9 cellular contexts compared by ENCODE assay signal in the genomic region with DNA sequence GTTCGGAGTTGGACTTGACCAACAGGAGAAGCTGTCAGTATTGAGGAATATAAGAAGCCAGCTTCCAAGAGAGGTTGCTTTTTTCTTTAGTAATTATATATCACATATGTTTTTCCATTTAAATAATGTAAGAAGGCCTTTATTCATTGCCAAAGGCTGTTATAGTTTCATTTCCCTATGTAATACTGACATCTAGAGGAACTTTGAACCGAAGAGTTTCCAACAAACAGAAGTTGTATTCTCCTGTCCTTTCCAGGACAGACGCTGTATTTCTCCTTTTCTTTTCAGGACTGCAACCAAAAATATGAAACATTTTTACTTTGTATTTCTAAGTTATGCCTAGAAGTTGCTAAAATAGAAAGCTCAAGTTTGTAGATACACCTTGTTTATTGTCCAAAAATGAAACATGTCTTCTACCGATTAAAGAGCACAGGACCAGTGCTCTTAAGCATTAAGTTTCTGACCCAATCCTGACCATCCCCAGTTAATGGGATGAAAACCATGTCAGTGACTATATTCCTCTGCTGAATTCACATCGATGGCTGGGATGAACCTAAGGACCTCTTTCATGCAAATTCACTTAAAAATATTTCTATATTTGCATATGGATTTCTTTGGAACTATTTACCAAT. TPM values are rescaled to one million over a fixed set of nuclear protein-coding genes. Genes with fewer than 3 reads are reported as not detected.
A peak's percentile ranks its signal among the peaks of the same experiment; 100 is the strongest.
DNase-seq lines count a peak whose midpoint lies in the region; ATAC-seq and TF ChIP-seq lines count a peak whose summit lies in the region.
"Had no signal": no experiment of that assay in that cellular context is flagged by ENCODE, and none has a peak within 500 bp of the region (broad histone marks: within the 10 kb centered on the region; RNA-seq: fewer than 3 reads in every experiment).

No MANE protein-coding gene starts in this region.

- no peak for ATAC-seq in GM21825 (IDR thresholded peaks at IDR 0.05; ENCODE audit: unreplicated experiment)
- ATAC-seq in naive thymus-derived CD8-positive, alpha-beta T cell: no peak
- no peak for ATAC-seq in GM19324 (IDR thresholded peaks at IDR 0.05; ENCODE audit: low FRiP score, unreplicated experiment)

- no peak overlapping the region for H3K27ac ChIP-seq in AG04450 (ENCODE audit: low read depth, low read length)
- no peak overlapping the region for H3K27ac ChIP-seq in CD8-positive, alpha-beta memory T cell (ENCODE audit: low read depth, low read length)
- H3K27ac ChIP-seq: pancreas had no signal

- peaks cover 0 to 15% of the 10 kb centered on the region in 2 donors for H3K27me3 Mint-ChIP-seq in CD8-positive, alpha-beta memory T cell
- peaks cover 0 to 6% (median 4%) of the 10 kb centered on the region in 5 donors for H3K27me3 Mint-ChIP-seq in naive thymus-derived CD8-positive, alpha-beta T cell

- H3K9me3 Mint-ChIP-seq in CD8-positive, alpha-beta memory T cell: no peaks in the 10 kb centered on the region
- H3K9me3 Mint-ChIP-seq in naive thymus-derived CD8-positive, alpha-beta T cell: no peaks in the 10 kb centered on the region

- no peaks in the 10 kb centered on the region for H3K36me3 Mint-ChIP-seq in CD8-positive, alpha-beta memory T cell
- H3K36me3 Mint-ChIP-seq in naive thymus-derived CD8-positive, alpha-beta T cell: no peaks in the 10 kb centered on the region

- peaks cover 20% of the 10 kb centered on the region for H3K27me3 ChIP-seq in AG04450 (ENCODE audit: control insufficient read depth, insufficient read depth, low read length)
- no peaks in the 10 kb centered on the region for H3K27me3 ChIP-seq in CD8-positive, alpha-beta memory T cell (ENCODE audit: insufficient read depth, low read length, poor library complexity, severe bottlenecking)
- H3K27me3 ChIP-seq: pancreas had no signal

- no peaks in the 10 kb centered on the region for H3K4me1 ChIP-seq in CD8-positive, alpha-beta memory T cell (ENCODE audit: insufficient read depth, low read length)
- H3K4me1 ChIP-seq: pancreas had no signal

- no peaks in the 10 kb centered on the region for H3K9me3 ChIP-seq in AG04450 (ENCODE audit: control insufficient read depth, insufficient read depth, low read length)
- no peaks in the 10 kb centered on the region for H3K9me3 ChIP-seq in CD8-positive, alpha-beta memory T cell (ENCODE audit: low read length)
- H3K9me3 ChIP-seq: pancreas had no signal

- peak; percentile 7 for DNase-seq in AG04450 (ENCODE audit: low read depth, low spot score)
- DNase-seq in HCEC 1CT: peak; percentile 30
- peak; percentile 15 for DNase-seq in SHP77 treated with DMSO at 0.1 percent for 48 hours (lab: John Stamatoyannopoulos, UW)
- peak; percentile 26 for DNase-seq in globus pallidus (ENCODE audit: low spot score)
- DNase-seq in CD8-positive, alpha-beta memory T cell: no peak
- DNase-seq in naive thymus-derived CD8-positive, alpha-beta T cell: no peak
- DNase-seq: pancreas had no signal

- CTCF ChIA-PET in AG04450 (lab: Charles Lee): interaction anchor here (0.6 to 3.3 kb wide), 22 partner anchors 10 to 1103 kb away, joined by 3 to 17 read pairs (median 5); no protein-coding TSS in a partner anchor
- CTCF ChIA-PET in CD8-positive, alpha-beta memory T cell (lab: Charles Lee): no interaction called here

- POLR2A ChIA-PET in AG04450 (lab: Yijun Ruan, JAX): no interaction called here
- POLR2A ChIA-PET in CD8-positive, alpha-beta memory T cell (lab: Charles Lee): no interaction called here
- POLR2A ChIA-PET in naive thymus-derived CD8-positive, alpha-beta T cell (lab: Charles Lee): no interaction called here

- H3K27ac Mint-ChIP-seq in CD8-positive, alpha-beta memory T cell: no peak overlapping the region
- no peak overlapping the region for H3K27ac Mint-ChIP-seq in naive thymus-derived CD8-positive, alpha-beta T cell

- H3K4me3 Mint-ChIP-seq in CD8-positive, alpha-beta memory T cell: no peak overlapping the region
- no peak overlapping the region for H3K4me3 Mint-ChIP-seq in naive thymus-derived CD8-positive, alpha-beta T cell

- peak; percentile 48 for TF ChIP-seq CTCF in AG04450 (IDR thresholded peaks at IDR 0.05; ENCODE audit: low read depth, low read length)

- H3K36me3 ChIP-seq in CD8-positive, alpha-beta memory T cell (ENCODE audit: insufficient read depth, low read length): no peaks in the 10 kb centered on the region
- H3K36me3 ChIP-seq: pancreas had no signal

- H3K4me3 ChIP-seq in AG04450 (ENCODE audit: low read depth, low read length): no peak overlapping the region
- no peak overlapping the region for H3K4me3 ChIP-seq in CD8-positive, alpha-beta memory T cell (ENCODE audit: low read length)
- H3K4me3 ChIP-seq: pancreas had no signal

- no peaks in the 10 kb centered on the region for H3K4me1 Mint-ChIP-seq in CD8-positive, alpha-beta memory T cell
- H3K4me1 Mint-ChIP-seq in naive thymus-derived CD8-positive, alpha-beta T cell: no peaks in the 10 kb centered on the region

RNA-seq across cellular contexts. Expression of a gene that starts 55.1 kb away (rescaled TPM):
- 0.21 and 0.22 TPM in 2 replicates for polyA plus RNA-seq in AG04450 (2011; rRNA removed)
- polyA minus RNA-seq in AG04450 (2011; rRNA and poly(A)+ RNA removed): 0.13 and 0.14 TPM in 2 replicates
- under 1 TPM; 0.22 to 0.24 TPM for total RNA-seq in CD8-positive, alpha-beta memory T cell
- 0.24 TPM for polyA plus RNA-seq in CD8-positive, alpha-beta memory T cell
- 1 to 10 TPM in 1 of 2 experiments, under 1 TPM in 1; 0.94 to 1.3 TPM for total RNA-seq in naive thymus-derived CD8-positive, alpha-beta T cell
- polyA plus RNA-seq in naive thymus-derived CD8-positive, alpha-beta T cell: under 1 TPM; 0.02 to 0.37 (median 0.14) TPM

Comparison
In these comparisons a context has a peak if more than half of its experiments do, and no peak if none do; other contexts are left out.
1. DNase-seq: peak in AG04450 (single experiment), HCEC 1CT (single experiment), SHP77 treated with DMSO at 0.1 percent for 48 hours (single experiment) and globus pallidus (single experiment); none in CD8-positive, alpha-beta memory T cell (0 of 5) and naive thymus-derived CD8-positive, alpha-beta T cell (0 of 10).